ENCODE assay signal across 19 cellular contexts in the genomic region with DNA sequence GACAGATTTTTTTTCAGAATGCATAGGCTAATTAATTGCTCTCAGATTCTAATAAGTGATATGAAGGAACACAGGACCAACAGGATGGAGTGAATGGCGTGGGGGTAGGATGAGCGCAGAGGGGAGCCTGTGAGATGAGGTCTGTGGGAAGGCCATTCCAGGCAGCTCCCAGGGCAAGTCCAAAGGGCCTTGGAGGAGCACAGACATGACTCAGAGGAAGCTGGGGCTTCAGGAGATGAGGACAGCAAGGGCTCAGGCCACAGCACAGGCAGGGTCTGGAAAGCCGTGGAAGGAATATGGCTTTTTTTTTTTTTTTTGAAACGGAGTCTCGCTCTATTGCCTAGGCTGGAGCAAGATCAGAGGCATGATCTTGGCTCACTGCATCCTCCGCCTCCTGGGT. TPM values are rescaled to one million over a fixed set of nuclear protein-coding genes. Genes with fewer than 3 reads are reported as not detected.
A peak's percentile ranks its signal among the peaks of the same experiment; 100 is the strongest.
DNase-seq lines count a peak whose midpoint lies in the region; TF ChIP-seq lines count a peak whose summit lies in the region.
"Had no signal": no experiment of that assay in that cellular context is flagged by ENCODE, and none has a peak within 500 bp of the region (broad histone marks: within the 10 kb centered on the region; RNA-seq: fewer than 3 reads in every experiment).

No MANE protein-coding gene starts in this region.

- H3F3A ChIP-seq in SK-N-SH (replicated peaks; ENCODE audit: insufficient read depth), result peaks cover 10% of the 10 kb centered on the region

- peak overlapping the region in 1 of 2 experiments; percentile 58; a peak in 2 of 4 replicates for H3K27ac ChIP-seq in SK-N-SH (ENCODE audit: low read depth in 2 of 2, low read length in 1 of 2)
- H3K27ac ChIP-seq: SJCRH30 had no signal

- H3K4me1 ChIP-seq in SK-N-SH (ENCODE audit: control insufficient read depth in 1 of 2, insufficient read depth in 2 of 2, low read depth in 1 of 2, low read length in 1 of 2), result no peaks in the 10 kb centered on the region; a peak in 1 of 4 replicates
- H3K4me1 ChIP-seq: BE2C, SJCRH30 had no signal

- H3K9me2 ChIP-seq in SK-N-SH, result no peaks in the 10 kb centered on the region

- in situ Hi-C loops in GM13977 (cut with MboI; ENCODE audit: low pct_unique_long_range_greater_than_20kb, low sequenced_read_pairs, unreplicated experiment), result no loop called here

- no peaks in the 10 kb centered on the region; the same call in 1 of the 2 replicates for H3K27me3 Mint-ChIP-seq in HFFc6 (ENCODE audit: insufficient read depth)
- H3K27me3 Mint-ChIP-seq: CD4-positive, CD25-positive, alpha-beta regulatory T cell had no signal

- H3K36me3 Mint-ChIP-seq in HFFc6 (ENCODE audit: low read depth), result peaks cover 65% of the 10 kb centered on the region
- H3K36me3 Mint-ChIP-seq: CD4-positive, CD25-positive, alpha-beta regulatory T cell had no signal

- CTCF ChIA-PET in SK-N-SH (lab: Yijun Ruan, JAX) (interaction anchor here (1.7 kb wide), 1 partner anchor 21 kb away, joined by 4 read pairs; no protein-coding TSS in a partner anchor), GM10248 (lab: Yijun Ruan, JAX) (no interaction called here)

- H3K9me3 Mint-ChIP-seq in HFFc6, result no peaks in the 10 kb centered on the region

- TF ChIP-seq EP300 in SK-N-SH (IDR thresholded peaks at IDR 0.05; ENCODE audit: borderline replicate concordance in 1 of 2, low read depth in 1 of 2, low read length in 1 of 2), result no peak

- H3K4me2 ChIP-seq in SK-N-SH, result no peak overlapping the region

- no peak overlapping the region for H3K4me3 Mint-ChIP-seq in HFFc6
- H3K4me3 Mint-ChIP-seq: CD4-positive, CD25-positive, alpha-beta regulatory T cell had no signal

- no peaks in the 10 kb centered on the region for H4K20me1 ChIP-seq in SK-N-SH (ENCODE audit: insufficient read depth)

- no peak overlapping the region for H2AFZ ChIP-seq in SK-N-SH (ENCODE audit: low read depth)

- 76% methylated on average over 6 of the region's 6 CpGs for WGBS in SK-N-SH (ENCODE audit: low lambda C conversion rate)

- H3K27ac Mint-ChIP-seq in HFFc6, result peak overlapping the region; percentile 14; the same call in 1 of the 2 replicates
- H3K27ac Mint-ChIP-seq: CD4-positive, CD25-positive, alpha-beta regulatory T cell had no signal

- DNase-seq in Daoy (ENCODE audit: low read depth), result peak; percentile 8
- DNase-seq in HFFc6, result no peak
- DNase-seq in SK-N-SH, result peak; percentile 17
- DNase-seq in iris pigment epithelial cell (ENCODE audit: low read depth), result peak; percentile 48
- DNase-seq in GM10248 (ENCODE audit: extremely low spot score), result no peak
- no peak for DNase-seq in NCI-H1694 treated with DMSO at 0.1 percent for 48 hours (lab: John Stamatoyannopoulos, UW)
- no peak for DNase-seq in GM13977 (ENCODE audit: low spot score)
- DNase-seq in OCI-M1 (lab: John Stamatoyannopoulos, UW), result no peak
- DNase-seq: 8988T; BE2C; CD4-positive, CD25-positive, alpha-beta regulatory T cell; DMS153; KBM-7; MV-4-11; NCI-H187 treated with DMSO at 0.1 percent for 48 hours; NCI-H2227 treated with DMSO at 0.1 percent for 48 hours; NCI-H510A treated with DMSO at 0.1 percent for 48 hours; NCI-H774; SJCRH30 had no signal

- peaks cover 72% of the 10 kb centered on the region for H3K4me1 Mint-ChIP-seq in HFFc6 (ENCODE audit: low read depth)
- H3K4me1 Mint-ChIP-seq: CD4-positive, CD25-positive, alpha-beta regulatory T cell had no signal

- H3K9me3 ChIP-seq in SK-N-SH, result no peaks in the 10 kb centered on the region
- H3K9me3 ChIP-seq: BE2C, SJCRH30 had no signal

- peaks cover 67% of the 10 kb centered on the region for H3K79me2 ChIP-seq in SK-N-SH (ENCODE audit: insufficient read depth)

- no peak overlapping the region for H3K9ac ChIP-seq in SK-N-SH

- H3K27me3 ChIP-seq in SK-N-SH (ENCODE audit: insufficient read depth), result no peaks in the 10 kb centered on the region
- H3K27me3 ChIP-seq: BE2C, SJCRH30 had no signal

- POLR2A ChIA-PET in SK-N-SH (lab: Yijun Ruan, JAX), result interaction anchor here (0.6 kb wide), 1 partner anchor 46 kb away, joined by 3 read pairs; no protein-coding TSS in a partner anchor
- POLR2A ChIA-PET in GM10248 (lab: Yijun Ruan, JAX), result no interaction called here

- H3K36me3 ChIP-seq in SK-N-SH (replicated peaks in 1 of 2; ENCODE audit: control insufficient read depth in 1 of 2, insufficient read depth in 2 of 2, low read length in 1 of 2), result peaks cover 14 to 15% of the 10 kb centered on the region in 2 experiments
- H3K36me3 ChIP-seq: BE2C, SJCRH30 had no signal

- no peak for TF ChIP-seq RAD21 in SK-N-SH (IDR thresholded peaks at IDR 0.05; ENCODE audit: low read length)

- no peak overlapping the region for H3K4me3 ChIP-seq in SK-N-SH (ENCODE audit: low read depth in 2 of 2, low read length in 1 of 2)
- H3K4me3 ChIP-seq: SJCRH30 had no signal

- TF ChIP-seq CTCF in HFFc6 (IDR thresholded peaks at IDR 0.05) (no peak), SK-N-SH (IDR thresholded peaks at IDR 0.05) (no peak), GM10248 (IDR thresholded peaks at IDR 0.05; ENCODE audit: control extremely low read depth, extremely low read depth, low read depth, missing control alignments) (no peak), GM13977 (IDR thresholded peaks at IDR 0.05; ENCODE audit: extremely low read depth, insufficient read depth, missing control alignments) (no peak)

TF ChIP-seq in SK-N-SH, 30 proteins besides CTCF, POLR2A, EP300 and RAD21:
- TF ChIP-seq ZBTB33 (IDR thresholded peaks at IDR 0.05; ENCODE audit: borderline replicate concordance, low read depth) (no peak), TCF12 (IDR thresholded peaks at IDR 0.05) (no peak), FOSL2 (IDR thresholded peaks at IDR 0.05; ENCODE audit: borderline replicate concordance, low read depth) (no peak), NRF1 (IDR thresholded peaks at IDR 0.05; ENCODE audit: low read depth, low read length) (no peak), USF1 (IDR thresholded peaks at IDR 0.05; ENCODE audit: borderline replicate concordance, low read depth) (no peak), SIN3A (IDR thresholded peaks at IDR 0.05; ENCODE audit: borderline replicate concordance, low read depth, low read length) (no peak), CHD2 (IDR thresholded peaks at IDR 0.05; ENCODE audit: low read length, partially characterized antibody) (no peak), FOXJ3 (CRISPR knock-in tag; IDR thresholded peaks at IDR 0.05) (no peak), TAF1 (IDR thresholded peaks at IDR 0.05; ENCODE audit: borderline replicate concordance, low read depth, low read length) (no peak)
- TF ChIP-seq, protein P1, sequence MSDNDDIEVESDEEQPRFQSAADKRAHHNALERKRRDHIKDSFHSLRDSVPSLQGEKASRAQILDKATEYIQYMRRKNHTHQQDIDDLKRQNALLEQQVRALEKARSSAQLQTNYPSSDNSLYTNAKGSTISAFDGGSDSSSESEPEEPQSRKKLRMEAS (IDR thresholded peaks at IDR 0.05; ENCODE audit: low read depth), result no peak
- TF ChIP-seq, protein P2, sequence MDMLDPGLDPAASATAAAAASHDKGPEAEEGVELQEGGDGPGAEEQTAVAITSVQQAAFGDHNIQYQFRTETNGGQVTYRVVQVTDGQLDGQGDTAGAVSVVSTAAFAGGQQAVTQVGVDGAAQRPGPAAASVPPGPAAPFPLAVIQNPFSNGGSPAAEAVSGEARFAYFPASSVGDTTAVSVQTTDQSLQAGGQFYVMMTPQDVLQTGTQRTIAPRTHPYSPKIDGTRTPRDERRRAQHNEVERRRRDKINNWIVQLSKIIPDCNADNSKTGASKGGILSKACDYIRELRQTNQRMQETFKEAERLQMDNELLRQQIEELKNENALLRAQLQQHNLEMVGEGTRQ (IDR thresholded peaks at IDR 0.05; ENCODE audit: borderline replicate concordance, low read depth, low read length), result no peak
TF ChIP-seq in SK-N-SH: peak in this region for 0.

RNA-seq across cellular contexts. Expression of gene FMN2, which starts 35.1 kb away (rescaled TPM):
- 1.1 and 1.4 TPM in 2 replicates for total RNA-seq in Daoy (2014; rRNA removed; shearing (Covaris generic))
- total RNA-seq in HFFc6 (2021; fragmentation: NEBNext Ultra II Directional; extraction: Animal tissue kit (Norgen Biotek cat#: 25700)), result 100 to 1,000 TPM in 2 of 6 experiments, 10 to 100 TPM in 4; 82.6 to 115 (median 96.4) TPM
- 7.2 and 13.1 TPM in 2 replicates for polyA plus RNA-seq in SK-N-SH (2012; rRNA removed)
- 17.8 and 19.5 TPM in 2 replicates for polyA plus RNA-seq in SK-N-SH (2012; cell fraction: cytosol; rRNA removed)
- polyA plus RNA-seq in SK-N-SH (2012; cell fraction: nucleus; rRNA removed), result 8.6 and 16.9 TPM in 2 replicates
- total RNA-seq: CD4-positive, CD25-positive, alpha-beta regulatory T cell; SJCRH30 had no signal
- polyA plus RNA-seq: CD4-positive, CD25-positive, alpha-beta regulatory T cell had no signal

Comparison
In these comparisons a context has a peak if more than half of its experiments do, and no peak if none do; other contexts are left out.
1. DNase-seq: peak in Daoy (single experiment), SK-N-SH (single experiment) and iris pigment epithelial cell (single experiment); none in HFFc6 (single experiment), GM10248 (single experiment), NCI-H1694 treated with DMSO at 0.1 percent for 48 hours (single experiment), GM13977 (single experiment) and OCI-M1 (single experiment).
2. RNA of gene FMN2, which starts 35.1 kb away (total RNA-seq): 82.6 to 115 TPM in HFFc6; 1.1 to 1.4 TPM in Daoy; every median in the first group is over 10 times any median in the second.